16 cellular contexts compared by ENCODE assay signal in the genomic region with DNA sequence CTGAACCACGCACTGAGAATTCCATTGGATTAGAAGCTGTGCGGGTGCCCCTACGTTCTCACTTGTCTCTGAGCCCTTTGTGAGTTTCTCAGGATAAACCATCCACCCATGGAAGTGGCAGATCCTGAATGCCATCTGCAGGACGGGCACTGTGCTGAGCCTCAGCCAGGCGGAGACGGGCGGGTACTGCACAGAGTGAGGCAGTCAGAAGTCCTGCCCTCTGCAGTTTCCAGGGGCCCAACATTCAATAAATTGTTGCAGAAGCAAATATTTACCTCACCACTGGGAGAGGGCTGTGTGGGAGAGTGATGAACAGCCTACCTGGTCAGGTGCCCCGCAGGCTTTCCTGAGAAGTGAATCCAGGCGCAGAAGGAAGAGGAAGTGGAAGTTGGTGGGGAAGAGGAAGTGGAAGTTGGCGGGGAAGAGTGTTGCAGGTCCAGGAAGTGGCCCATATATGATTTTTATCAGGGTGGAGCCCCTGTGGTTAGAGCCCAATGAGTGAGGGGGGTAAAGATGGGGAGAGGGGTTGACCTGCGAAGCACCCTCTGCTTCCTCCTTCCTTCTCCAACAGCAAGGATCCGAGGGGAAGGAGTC.
DNase-seq lines count a peak whose midpoint lies in the region; ATAC-seq and TF ChIP-seq lines count a peak whose summit lies in the region.
"Had no signal": no experiment of that assay in that cellular context is flagged by ENCODE, and none has a peak within 500 bp of the region (broad histone marks: within the 10 kb centered on the region; RNA-seq: fewer than 3 reads in every experiment).

No MANE protein-coding gene starts in this region.

- H3K9me2 ChIP-seq in PC-3 (replicated peaks; ENCODE audit: low read length) = no peaks in the 10 kb centered on the region

- H2AFZ ChIP-seq in PC-3 (ENCODE audit: low read length) = no peak overlapping the region

- H3K4me1 Mint-ChIP-seq in progenitor cell of endocrine pancreas (ENCODE audit: low read depth) = peaks cover 22% of the 10 kb centered on the region

- POLR2A ChIA-PET in PC-3 (lab: Charles Lee; ENCODE audit: unreplicated experiment) = no interaction called here

- TF ChIP-seq CTCF in PC-3 (conservative IDR thresholded peaks at IDR 0.05; ENCODE audit: low read depth, low read length) (no peak), progenitor cell of endocrine pancreas (IDR thresholded peaks at IDR 0.05; ENCODE audit: unreplicated experiment) (no peak)

- BruUV-seq in PC-3 (replicated peaks; lab: Mats Ljungman, UMichigan) = no TSS peak

- intact Hi-C loops in PC-3 (cut with micrococcal nuclease) = no loop called here

- no peak overlapping the region for H3K4me3 Mint-ChIP-seq in progenitor cell of endocrine pancreas (ENCODE audit: low read depth)
- H3K4me3 Mint-ChIP-seq: activated T-cell treated with anti-CD3 and anti-CD28 coated beads, Interleukin-2, amount 50 U/mL, for 72 hours had no signal

- H3F3A ChIP-seq in PC-3 (ENCODE audit: low read length, unreplicated experiment) = no peaks in the 10 kb centered on the region

- H3K9me3 ChIP-seq in PC-3 (ENCODE audit: low read length) = no peaks in the 10 kb centered on the region
- H3K9me3 ChIP-seq: ascending aorta had no signal

- peak; percentile 53 to 75 for DNase-seq in NCI-H2081 (lab: John Stamatoyannopoulos, UW)
- no peak for DNase-seq in NCI-H2081 treated with DMSO at 0.1 percent for 48 hours (lab: John Stamatoyannopoulos, UW)
- DNase-seq in PC-3 = peak; percentile 18
- DNase-seq in progenitor cell of endocrine pancreas (ENCODE audit: low spot score, unreplicated experiment) = peak; percentile 20
- DNase-seq in ureter (ENCODE audit: low spot score) = no peak
- no peak for DNase-seq in NCI-H2196 (lab: John Stamatoyannopoulos, UW; ENCODE audit: unreplicated experiment)
- DNase-seq: activated CD4-positive, CD25-positive, alpha-beta regulatory T cell treated with anti-CD3 and anti-CD28 coated beads, Interleukin-2, amount 50 U/mL, for 72 hours; activated T-cell treated with anti-CD3 and anti-CD28 coated beads, Interleukin-2, amount 50 U/mL, for 72 hours; DMS79; effector CD8-positive, alpha-beta T cell; NCI-H526 treated with DMSO at 0.1 percent for 48 hours; nucleus accumbens; stimulated activated CD4-positive, alpha-beta T cell treated with anti-CD3 and anti-CD28 coated beads, Interleukin-15, amount 100 ng/mL, for 24 hours had no signal

- H3K36me3 Mint-ChIP-seq in progenitor cell of endocrine pancreas (ENCODE audit: insufficient read depth) = no peaks in the 10 kb centered on the region

- H3K4me2 ChIP-seq in PC-3 (ENCODE audit: low read length) = no peak overlapping the region

- H3K27ac ChIP-seq in PC-3 (ENCODE audit: low read length) = no peak overlapping the region
- H3K27ac ChIP-seq: ascending aorta had no signal

- no peaks in the 10 kb centered on the region for H3K9me3 Mint-ChIP-seq in progenitor cell of endocrine pancreas (ENCODE audit: low read depth)
- H3K9me3 Mint-ChIP-seq: activated T-cell treated with anti-CD3 and anti-CD28 coated beads, Interleukin-2, amount 50 U/mL, for 72 hours had no signal

- no peak overlapping the region for H3K27ac Mint-ChIP-seq in progenitor cell of endocrine pancreas

- no peaks in the 10 kb centered on the region for H4K20me1 ChIP-seq in PC-3 (ENCODE audit: low read length)

- CTCF ChIA-PET in PC-3 (lab: Charles Lee) = no interaction called here

- H3K36me3 ChIP-seq in PC-3 (ENCODE audit: low read depth, low read length) = no peaks in the 10 kb centered on the region
- H3K36me3 ChIP-seq: ascending aorta had no signal

- no peaks in the 10 kb centered on the region for H3K27me3 Mint-ChIP-seq in progenitor cell of endocrine pancreas

- H3K79me2 ChIP-seq in PC-3 (ENCODE audit: low read length) = no peaks in the 10 kb centered on the region

- no peak for ATAC-seq in PC-3
- ATAC-seq in esophagus mucosa = peak; percentile 64
- ATAC-seq in HG02938 (IDR thresholded peaks at IDR 0.05; ENCODE audit: unreplicated experiment) = no peak
- ATAC-seq: activated T-cell treated with anti-CD3 and anti-CD28 coated beads, Interleukin-2, amount 50 U/mL, for 72 hours had no signal

- no peak overlapping the region for H3K4me3 ChIP-seq in PC-3 (ENCODE audit: low read length)
- H3K4me3 ChIP-seq: ascending aorta had no signal

- H3K4me1 ChIP-seq in PC-3 (ENCODE audit: insufficient read depth, low read length) = no peaks in the 10 kb centered on the region

- H3K27me3 ChIP-seq in PC-3 (ENCODE audit: low read length) = peaks cover 34% of the 10 kb centered on the region
- H3K27me3 ChIP-seq: ascending aorta had no signal

- H3K9ac ChIP-seq in PC-3 (ENCODE audit: low read length) = no peak overlapping the region

Comparison
In these comparisons a context has a peak if more than half of its experiments do, and no peak if none do; other contexts are left out.
1. DNase-seq: peak in NCI-H2081 (2 of 2), PC-3 (single experiment) and progenitor cell of endocrine pancreas (single experiment); none in NCI-H2081 treated with DMSO at 0.1 percent for 48 hours (single experiment), ureter (single experiment) and NCI-H2196 (single experiment).